ENCODE assay signal across 1 cellular context in genomic region chr12:4562034-4562657, GRCh38.
TF ChIP-seq lines count a peak whose summit lies in the region.

Gene DYRK4 (plus strand): TSS chr12:4562208. CDS start chr12:4562246, 38 bp downstream.

TF ChIP-seq in HepG2, 621 proteins besides CTCF, POLR2A, EP300 and RAD21 (continues in another document):
- TF ChIP-seq TFAP4 (IDR thresholded peaks at IDR 0.05; ENCODE audit: borderline replicate concordance, low read depth): no peak
- TF ChIP-seq ZNF557 (CRISPR knock-in tag; IDR thresholded peaks at IDR 0.05): 0 out of 2 replicates have a peak, but pooled peaks have one; percentile 22
- TF ChIP-seq E2F1 (CRISPR knock-in tag; IDR thresholded peaks at IDR 0.05): 0 out of 2 replicates have a peak, but pooled peaks have one; percentile 24
- no peak for TF ChIP-seq FOXO1 (CRISPR knock-in tag; IDR thresholded peaks at IDR 0.05)
- TF ChIP-seq ZGPAT (CRISPR knock-in tag; IDR thresholded peaks at IDR 0.05): peak; percentile 30; the same call in 1 of the 2 replicates
- no peak for TF ChIP-seq ZFP62 (CRISPR knock-in tag; IDR thresholded peaks at IDR 0.05)
- no peak for TF ChIP-seq ZUFSP (CRISPR knock-in tag; IDR thresholded peaks at IDR 0.05; ENCODE audit: borderline replicate concordance)
- TF ChIP-seq IRX3 (CRISPR knock-in tag; IDR thresholded peaks at IDR 0.05; ENCODE audit: borderline replicate concordance, low read depth): peak; percentile 46; the same call in 1 of the 2 replicates
- no peak for TF ChIP-seq ARNT (IDR thresholded peaks at IDR 0.05)
- peak; percentile 71; the same call in 1 of the 2 replicates for TF ChIP-seq ATF7-NPFF (CRISPR knock-in tag; IDR thresholded peaks at IDR 0.05; ENCODE audit: low read depth)
- TF ChIP-seq ELF1 (CRISPR knock-in tag; IDR thresholded peaks at IDR 0.05): 0 out of 2 replicates have a peak, but pooled peaks have one; percentile 31
- TF ChIP-seq ZNF614 (CRISPR knock-in tag; IDR thresholded peaks at IDR 0.05; ENCODE audit: borderline replicate concordance): 0 out of 2 replicates have a peak, but pooled peaks have one; percentile 50
- no peak for TF ChIP-seq ARID3A (IDR thresholded peaks at IDR 0.05; ENCODE audit: low read depth, low read length)
- TF ChIP-seq NONO (IDR thresholded peaks at IDR 0.05): no peak
- peak; percentile 51; the same call in 1 of the 2 replicates for TF ChIP-seq NONO (CRISPR knock-in tag; conservative IDR thresholded peaks at IDR 0.05)
- no peak for TF ChIP-seq ZBTB1 (CRISPR knock-in tag; IDR thresholded peaks at IDR 0.05; ENCODE audit: borderline replicate concordance)
- TF ChIP-seq MYPOP (CRISPR knock-in tag; IDR thresholded peaks at IDR 0.05): no peak
- TF ChIP-seq PRMT3 (CRISPR knock-in tag; IDR thresholded peaks at IDR 0.05; ENCODE audit: borderline replicate concordance, low read depth): no peak
- TF ChIP-seq GABPB1 (CRISPR knock-in tag; IDR thresholded peaks at IDR 0.05): peak; percentile 71
- 0 out of 2 replicates have a peak, but pooled peaks have one; percentile 22 for TF ChIP-seq POLR2G (IDR thresholded peaks at IDR 0.05; ENCODE audit: low read depth, low read length)
- TF ChIP-seq RFX3 (CRISPR knock-in tag; IDR thresholded peaks at IDR 0.05): peak; percentile 81
- TF ChIP-seq HINFP (CRISPR knock-in tag; IDR thresholded peaks at IDR 0.05; ENCODE audit: low read depth): peak; percentile 46; the same call in 1 of the 2 replicates
- TF ChIP-seq ESRRA (CRISPR knock-in tag; IDR thresholded peaks at IDR 0.05; ENCODE audit: low read depth): no peak
- peak; percentile 55; the same call in 1 of the 2 replicates for TF ChIP-seq ZMAT3 (CRISPR knock-in tag; conservative IDR thresholded peaks at IDR 0.05)
- TF ChIP-seq NFKB2 (CRISPR knock-in tag; IDR thresholded peaks at IDR 0.05; ENCODE audit: borderline replicate concordance): peak; percentile 81; the same call in 1 of the 2 replicates
- no peak for TF ChIP-seq KAT8 (CRISPR knock-in tag; IDR thresholded peaks at IDR 0.05)
- no peak for TF ChIP-seq KDM6A (CRISPR knock-in tag; IDR thresholded peaks at IDR 0.05; ENCODE audit: low read depth)
- TF ChIP-seq PLSCR1 (CRISPR knock-in tag; IDR thresholded peaks at IDR 0.05; ENCODE audit: borderline replicate concordance): no peak
- TF ChIP-seq BORCS8-MEF2B (CRISPR knock-in tag; IDR thresholded peaks at IDR 0.05): peak; percentile 77; the same call in 1 of the 2 replicates
- TF ChIP-seq CSRNP1 (CRISPR knock-in tag; IDR thresholded peaks at IDR 0.05): peak; percentile 91
- no peak for TF ChIP-seq ELK4 (CRISPR knock-in tag; IDR thresholded peaks at IDR 0.05; ENCODE audit: borderline replicate concordance)
- TF ChIP-seq ELF3 (CRISPR knock-in tag; IDR thresholded peaks at IDR 0.05): no peak
- TF ChIP-seq ZNF724P (CRISPR knock-in tag; IDR thresholded peaks at IDR 0.05; ENCODE audit: borderline replicate concordance): no peak
- peak; percentile 61 for TF ChIP-seq SAP130 (CRISPR knock-in tag; IDR thresholded peaks at IDR 0.05; ENCODE audit: low read depth)
- TF ChIP-seq ZNF280B (CRISPR knock-in tag; IDR thresholded peaks at IDR 0.05; ENCODE audit: borderline replicate concordance): 0 out of 2 replicates have a peak, but pooled peaks have one; percentile 25
- TF ChIP-seq TEAD3 (CRISPR knock-in tag; optimal IDR thresholded peaks at IDR 0.05; ENCODE audit: borderline replicate concordance): peak; percentile 38
- TF ChIP-seq POLR2AphosphoS2 (IDR thresholded peaks at IDR 0.05; ENCODE audit: low read depth, low read length): no peak
- peak; percentile 58 for TF ChIP-seq ZFX (CRISPR knock-in tag; IDR thresholded peaks at IDR 0.05; ENCODE audit: low read depth)
- TF ChIP-seq FOXK2 (IDR thresholded peaks at IDR 0.05): no peak
- TF ChIP-seq ZNF691 (CRISPR knock-in tag; IDR thresholded peaks at IDR 0.05; ENCODE audit: borderline replicate concordance, low read depth): peak; percentile 68; the same call in 1 of the 2 replicates
- 0 out of 2 replicates have a peak, but pooled peaks have one; percentile 51 for TF ChIP-seq ZBTB20 (CRISPR knock-in tag; IDR thresholded peaks at IDR 0.05; ENCODE audit: borderline replicate concordance, low read depth)
- TF ChIP-seq HHEX (CRISPR knock-in tag; IDR thresholded peaks at IDR 0.05): no peak
- peak; percentile 45; the same call in 1 of the 2 replicates for TF ChIP-seq ZNF678 (CRISPR knock-in tag; IDR thresholded peaks at IDR 0.05)
- 0 out of 2 replicates have a peak, but pooled peaks have one; percentile 51 for TF ChIP-seq ZNF510 (CRISPR knock-in tag; IDR thresholded peaks at IDR 0.05; ENCODE audit: low read depth)
- TF ChIP-seq POGZ (CRISPR knock-in tag; IDR thresholded peaks at IDR 0.05): 0 out of 2 replicates have a peak, but pooled peaks have one; percentile 22
- 0 out of 2 replicates have a peak, but pooled peaks have one; percentile 74 for TF ChIP-seq PAX8 (CRISPR knock-in tag; IDR thresholded peaks at IDR 0.05; ENCODE audit: borderline replicate concordance)
- peak; percentile 42; the same call in 1 of the 2 replicates for TF ChIP-seq TBX2 (CRISPR knock-in tag; IDR thresholded peaks at IDR 0.05; ENCODE audit: borderline replicate concordance)
